8 cellular contexts compared by ENCODE assay signal in the genomic region with DNA sequence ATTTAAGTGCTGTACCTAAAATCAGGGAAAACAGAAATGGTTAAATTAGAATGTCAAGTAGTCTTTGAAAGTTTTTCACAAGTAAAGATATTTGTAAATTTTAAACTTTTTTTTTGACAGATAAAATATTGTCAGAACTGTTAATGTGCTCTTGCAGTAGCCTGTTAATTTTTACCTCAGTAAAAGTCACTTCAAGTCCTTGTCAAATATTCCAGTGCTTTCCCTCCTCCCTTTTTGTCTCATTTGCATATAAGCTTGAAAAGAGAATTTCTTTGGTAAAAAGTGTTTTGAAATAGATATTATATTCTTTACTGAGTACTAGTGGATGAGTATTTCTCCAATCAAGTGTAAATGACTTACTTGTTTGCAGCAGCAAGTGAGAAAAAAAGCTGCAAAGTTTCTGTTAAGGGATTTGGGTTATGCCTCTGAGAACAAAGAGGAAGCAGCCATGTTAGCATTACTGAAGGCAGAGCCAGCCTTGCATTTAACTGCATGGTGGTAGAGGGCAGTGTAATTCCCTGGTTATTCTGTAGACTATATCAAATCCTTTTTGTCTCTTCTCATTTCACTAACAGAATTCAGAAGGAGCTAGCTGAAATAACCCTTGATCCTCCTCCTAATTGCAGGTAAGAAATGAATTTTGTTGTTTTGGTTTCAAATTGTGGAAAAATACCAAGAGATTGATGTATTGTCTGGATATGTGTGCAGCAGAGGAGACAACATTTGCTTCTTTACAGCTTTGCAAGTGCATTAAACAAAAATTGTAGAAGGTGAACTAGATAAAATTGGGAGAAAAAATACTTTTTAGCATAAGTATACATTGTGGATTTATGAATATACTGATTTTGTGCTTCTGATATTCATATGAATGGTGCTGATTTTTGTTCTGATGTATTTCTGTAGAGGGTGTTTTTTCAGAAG. TPM values are rescaled to one million over a fixed set of nuclear protein-coding genes. Genes with fewer than 3 reads are reported as not detected.
DNase-seq lines count a peak whose midpoint lies in the region; ATAC-seq, FAIRE-seq and TF ChIP-seq lines count a peak whose summit lies in the region.

No MANE protein-coding gene starts in this region.

- CTCF ChIA-PET in A549 (lab: Yijun Ruan, JAX), result interaction anchor here (1.0 to 1.9 kb wide), 5 partner anchors 18 to 859 kb away, joined by 3 to 13 read pairs (median 4); no protein-coding TSS in a partner anchor

- POLR2A ChIA-PET in A549 (lab: Yijun Ruan, JAX), result no interaction called here

- H3K4me1 ChIP-seq in A549, result peaks cover 30% of the 10 kb centered on the region

- H3K36me3 ChIP-seq in H7 (replicated peaks; ENCODE audit: control insufficient read depth, insufficient read depth, low read length), result no peaks in the 10 kb centered on the region

- TF ChIP-seq EP300 in A549 (IDR thresholded peaks at IDR 0.05), result no peak

- peak overlapping the region; percentile 89 for H3K4me2 ChIP-seq in A549

- peak overlapping the region; percentile 22 to 67; a peak in 4 of 6 replicates for H3K27ac ChIP-seq in A549

- no peaks in the 10 kb centered on the region for H3K9me3 ChIP-seq in A549

- peak; percentile 34 to 46 for TF ChIP-seq RAD21 in A549 (conservative IDR thresholded peaks at IDR 0.05 in 1 of 2, IDR thresholded peaks at IDR 0.05 in 1 of 2)

- no peaks in the 10 kb centered on the region for H3K27me3 ChIP-seq in H7 (ENCODE audit: control insufficient read depth, insufficient read depth, low read length)

- ATAC-seq in A549, result peak in 1 of 2 experiments; percentile 76; a peak in 3 of 6 replicates

- no peak for TF ChIP-seq POLR2A in A549 (IDR thresholded peaks at IDR 0.05; ENCODE audit: low read length)

- FAIRE-seq in A549 (lab: Jason Lieb, UNC), result no peak

- DNase-seq in A549 (ENCODE audit: low read depth in 1 of 2, low spot score in 1 of 2) (peak; percentile 28 to 60), G401 (ENCODE audit: low spot score) (peak; percentile 83), H7 (peak; percentile 37), Kasumi-1 (lab: John Stamatoyannopoulos, UW) (peak; percentile 88 to 93), RPMI7951 (ENCODE audit: low read depth) (peak; percentile 58), dedifferentiated amniotic fluid mesenchymal stem cell (ENCODE audit: extremely low spot score) (peak; percentile 64), midbrain (lab: John Stamatoyannopoulos, UW) (peak; percentile 72), NCI-H524 treated with DMSO at 0.1 percent for 48 hours (lab: John Stamatoyannopoulos, UW) (no peak)

- peak; percentile 56 for TF ChIP-seq CTCF in A549 (IDR thresholded peaks at IDR 0.05)

- in situ Hi-C loops in G401 (cut with HindIII; ENCODE audit: low sequenced_read_pairs), result no loop called here

- H3K4me3 ChIP-seq in A549, result no peak overlapping the region
- H3K4me3 ChIP-seq in H7 (ENCODE audit: insufficient read depth, low read depth, low read length), result no peak overlapping the region

TF ChIP-seq in A549, 52 proteins besides CTCF, POLR2A, EP300 and RAD21:
- no peak for TF ChIP-seq SMC3 (IDR thresholded peaks at IDR 0.05)
- no peak for TF ChIP-seq GATA3 (IDR thresholded peaks at IDR 0.05; ENCODE audit: borderline replicate concordance)
- no peak for TF ChIP-seq ESRRA (IDR thresholded peaks at IDR 0.05; ENCODE audit: borderline replicate concordance, low read length)
- TF ChIP-seq BCL3 (IDR thresholded peaks at IDR 0.05), result no peak
- TF ChIP-seq KDM5A (IDR thresholded peaks at IDR 0.05), result no peak
- no peak for TF ChIP-seq RFX5 (IDR thresholded peaks at IDR 0.05)
- TF ChIP-seq CBX2 (IDR thresholded peaks at IDR 0.05; ENCODE audit: borderline replicate concordance, low read depth), result no peak

RNA-seq across cellular contexts. Expression of gene UBE2E3, which starts 3.3 kb away (rescaled TPM):
- 70.6 and 104 TPM in 2 replicates for polyA plus RNA-seq in A549 (2011; rRNA removed)
- polyA plus RNA-seq in A549 (2012; cell fraction: cytosol; rRNA removed), result 49.3 and 54.9 TPM in 2 replicates
- 18.6 and 28.5 TPM in 2 replicates for polyA plus RNA-seq in A549 (2012; cell fraction: nucleus; rRNA removed)
- 54.0 to 59.7 TPM (median 55.4 TPM) in 3 replicates for polyA plus RNA-seq in A549 (2017; fragmentation: RNase III; extraction: RNeasy Plus Mini Kit Qiagen cat#74134 plus additional on column Dnase treatment)
- polyA minus RNA-seq in A549 (2011; rRNA and poly(A)+ RNA removed), result 31.1 and 31.4 TPM in 2 replicates
- total RNA-seq in G401 (2014; rRNA removed; shearing (Covaris generic)), result 77.7 and 119 TPM in 2 replicates
- 107 and 114 TPM in 2 replicates for total RNA-seq in H7 (2014; rRNA removed; shearing (Covaris generic))
- total RNA-seq in RPMI7951 (2014; rRNA removed; shearing (Covaris generic)), result 146 and 181 TPM in 2 replicates
